In the genomic region with DNA sequence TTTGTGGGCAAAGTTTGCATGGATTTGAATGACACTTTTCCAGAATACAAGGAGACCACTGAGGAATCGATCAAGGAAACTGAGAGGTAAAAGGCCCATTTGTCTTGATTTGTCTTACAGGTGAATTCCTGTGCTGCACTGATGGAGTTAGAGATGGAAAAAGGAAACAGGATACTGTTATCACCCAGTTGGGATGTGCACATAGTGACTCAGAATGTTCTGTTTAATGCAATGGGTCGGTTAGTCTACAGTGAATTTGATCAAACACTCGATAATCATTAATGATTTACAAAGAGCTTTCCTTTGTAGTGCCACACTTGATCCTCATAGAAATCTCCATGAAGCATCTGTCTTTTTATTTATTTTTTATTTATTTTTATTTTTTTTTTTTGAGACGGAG, we compare ENCODE assay signal across 27 cellular contexts.
"Had no signal": no experiment of that assay in that cellular context is flagged by ENCODE, and none has a peak within 500 bp of the region (broad histone marks: within the 10 kb centered on the region; RNA-seq: fewer than 3 reads in every experiment).

No MANE protein-coding gene starts in this region.

- DNase-seq: activated CD4-positive, alpha-beta memory T cell treated with anti-CD3 and anti-CD28 coated beads for 36 hours; activated CD4-positive, alpha-beta T cell treated with anti-CD3 and anti-CD28 coated beads for 4 hours; activated CD4-positive, alpha-beta T cell treated with anti-CD3 and anti-CD28 coated beads, Interleukin-2, amount 50 U/mL, for 1 hour; activated CD4-positive, CD25-positive, alpha-beta regulatory T cell treated with anti-CD3 and anti-CD28 coated beads, Interleukin-2, amount 50 U/mL, for 72 hours; activated CD8-positive, alpha-beta memory T cell treated with anti-CD3 and anti-CD28 coated beads, Interleukin-2, amount 50 U/mL, for 4 hours; activated gamma-delta T cell treated with Interleukin-2 at 50 U/mL for 16 hours; activated naive CD4-positive, alpha-beta T cell treated with anti-CD3 and anti-CD28 coated beads for 36 hours; activated T-cell treated with anti-CD3 and anti-CD28 coated beads for 4 hours; activated T-cell treated with anti-CD3 and anti-CD28 coated beads, Interleukin-2, amount 50 U/mL, for 4 hours; adrenal gland; body of pancreas; Karpas-422; NCI-H1105; NCI-H1417 treated with DMSO at 0.1 percent for 48 hours; NCI-H1694; NCI-H1930; NCI-H345; NCI-H524 treated with DMSO at 0.1 percent for 48 hours; PC-3; Peyer's patch; RPMI8226; SHP77 treated with DMSO at 0.1 percent for 48 hours; SK-N-SH had no signal

- H3K27me3 ChIP-seq: body of pancreas, breast epithelium, Peyer's patch, SJSA1 had no signal

- ATAC-seq: activated naive CD4-positive, alpha-beta T cell treated with anti-CD3 and anti-CD28 coated beads, Interleukin-2, amount 50 U/mL, for 72 hours; activated T-cell treated with anti-CD3 and anti-CD28 coated beads, Interleukin-2, amount 50 U/mL, for 4 hours; body of pancreas; PC-3; WTC11 had no signal

- H3K36me3 ChIP-seq: adrenal gland, breast epithelium, SJSA1 had no signal

- H3K27ac ChIP-seq: adrenal gland, body of pancreas, breast epithelium, Peyer's patch, SJSA1 had no signal

- H3K4me1 ChIP-seq: adrenal gland, body of pancreas, breast epithelium, Peyer's patch, SJSA1 had no signal

- H3K4me3 ChIP-seq: adrenal gland, body of pancreas, breast epithelium, Peyer's patch, SJSA1 had no signal

- H3K4me2 ChIP-seq: SK-N-SH had no signal

- H3K9me3 ChIP-seq: adrenal gland, body of pancreas, breast epithelium, Peyer's patch, SJSA1, SK-N-SH had no signal

- H3K9ac ChIP-seq: SK-N-SH had no signal
